Comparison of ENCODE assay signal across 19 cellular contexts in genomic region chr11:94106699-94107098, GRCh38.
"Had no signal": no experiment of that assay in that cellular context is flagged by ENCODE, and none has a peak within 500 bp of the region (broad histone marks: within the 10 kb centered on the region; RNA-seq: fewer than 3 reads in every experiment).

No MANE protein-coding gene starts in this region.

- H3K27me3 ChIP-seq: right lobe of liver, tibial artery, upper lobe of left lung, uterus had no signal

- H3K4me1 ChIP-seq: lower lobe of right lung, parathyroid adenoma, prostate gland, right lobe of liver, upper lobe of left lung, uterus had no signal

- H3K9me3 ChIP-seq: lower lobe of right lung, prostate gland, right lobe of liver, upper lobe of left lung, uterus had no signal

- H3K4me3 Mint-ChIP-seq: dendritic cell treated with granulocyte-macrophage colony-stimulating factor and Interleukin-4, amounts not matched to agents 40 ng/mL and 50 ng/mL, for 4 days; effector memory CD8-positive, alpha-beta T cell; naive B cell; nephron progenitor cell had no signal

- H3K4me1 Mint-ChIP-seq: naive B cell, nephron progenitor cell had no signal

- H3K27ac ChIP-seq: esophagus squamous epithelium, lower lobe of right lung, parathyroid adenoma, prostate gland, right lobe of liver, tibial artery, upper lobe of left lung, uterus had no signal

- H3K27me3 Mint-ChIP-seq: dendritic cell treated with granulocyte-macrophage colony-stimulating factor and Interleukin-4, amounts not matched to agents 40 ng/mL and 50 ng/mL, for 4 days; naive B cell had no signal

- H3K4me3 ChIP-seq: esophagus squamous epithelium, lower lobe of right lung, prostate gland, right lobe of liver, tibial artery, upper lobe of left lung, uterus had no signal

- ATAC-seq: effector memory CD8-positive, alpha-beta T cell; left lobe of liver; lower lobe of right lung; right lobe of liver; stimulated activated naive CD8-positive, alpha-beta T cell treated with anti-CD3 and anti-CD28 coated beads, Interleukin-15, Interleukin-2, amounts not matched to agents 100 U/mL and 50 U/mL, for 24 hours had no signal

- H3K9me3 Mint-ChIP-seq: dendritic cell treated with granulocyte-macrophage colony-stimulating factor and Interleukin-4, amounts not matched to agents 40 ng/mL and 50 ng/mL, for 4 days; effector memory CD8-positive, alpha-beta T cell had no signal

- H3K27ac Mint-ChIP-seq: dendritic cell treated with granulocyte-macrophage colony-stimulating factor and Interleukin-4, amounts not matched to agents 40 ng/mL and 50 ng/mL, for 4 days; effector memory CD8-positive, alpha-beta T cell; nephron progenitor cell had no signal

- DNase-seq: cerebellar nuclear complex; effector memory CD8-positive, alpha-beta T cell; esophagus squamous epithelium; islet precursor cell; lower lobe of right lung; mesenchymal stem cell; midbrain; naive B cell; nephron progenitor cell; right lobe of liver; stimulated activated CD4-positive, alpha-beta T cell treated with anti-CD3 and anti-CD28 coated beads, Interleukin-12 subunit alpha, Interleukin-12 subunit beta, amount 100 ng/mL, for 4 hours; stimulated activated naive CD8-positive, alpha-beta T cell treated with anti-CD3 and anti-CD28 coated beads, Interleukin-15, Interleukin-2, amounts not matched to agents 100 U/mL and 50 U/mL, for 24 hours; tibial artery; uterus had no signal

- H3K36me3 ChIP-seq: esophagus squamous epithelium, lower lobe of right lung, prostate gland, right lobe of liver, tibial artery, upper lobe of left lung, uterus had no signal
